Comparison of ENCODE assay signal across 17 cellular contexts in the genomic region with DNA sequence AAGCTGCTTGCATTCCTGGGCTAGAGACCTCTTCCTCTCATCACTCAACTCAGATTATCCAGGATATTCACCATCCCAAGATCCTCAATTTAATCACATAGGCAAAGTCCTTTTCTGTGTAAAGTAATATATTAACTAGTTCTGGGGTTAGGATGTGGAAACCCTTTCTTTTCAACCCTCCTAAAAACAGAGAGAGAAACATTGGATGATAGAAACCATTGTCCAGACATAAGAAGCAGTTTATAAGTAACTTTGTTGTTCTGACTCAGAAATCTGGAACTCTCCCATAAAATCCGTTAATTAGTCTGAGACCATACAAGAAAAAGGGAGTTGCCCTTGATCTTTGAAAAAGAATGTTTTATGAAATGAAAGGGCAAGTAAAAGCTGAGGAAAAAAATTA.
A peak's percentile ranks its signal among the peaks of the same experiment; 100 is the strongest.
DNase-seq lines count a peak whose midpoint lies in the region; ATAC-seq and TF ChIP-seq lines count a peak whose summit lies in the region.
"Had no signal": no experiment of that assay in that cellular context is flagged by ENCODE, and none has a peak within 500 bp of the region (broad histone marks: within the 10 kb centered on the region; RNA-seq: fewer than 3 reads in every experiment).

No MANE protein-coding gene starts in this region.

- no peaks in the 10 kb centered on the region for H3K36me3 ChIP-seq in kidney epithelial cell (ENCODE audit: control insufficient read depth, insufficient read depth, low read length)
- H3K36me3 ChIP-seq: BLaER1 treated with 17β-estradiol and CSF1 and Interleukin-3, amounts not matched to agents 10 nM and 100 nM had no signal

- no peaks in the 10 kb centered on the region for H3K27me3 ChIP-seq in kidney epithelial cell (ENCODE audit: control insufficient read depth, insufficient read depth, low read length)
- H3K27me3 ChIP-seq: BLaER1 treated with 17β-estradiol and CSF1 and Interleukin-3, amounts not matched to agents 10 nM and 100 nM had no signal

- H3K4me3 ChIP-seq in astrocyte of the spinal cord (ENCODE audit: low read depth, low read length) (no peak overlapping the region), kidney epithelial cell (ENCODE audit: low read depth, low read length) (no peak overlapping the region)
- H3K4me3 ChIP-seq: BLaER1 treated with 17β-estradiol and CSF1 and Interleukin-3, amounts not matched to agents 10 nM and 100 nM had no signal

- no peak for ATAC-seq in GM18520 (IDR thresholded peaks at IDR 0.05; ENCODE audit: unreplicated experiment)

- DNase-seq in A172 (ENCODE audit: low spot score) (peak; percentile 64), HT-29 (ENCODE audit: low spot score) (peak; percentile 64), astrocyte of the spinal cord (ENCODE audit: low read depth, low spot score) (peak; percentile 44), kidney epithelial cell (ENCODE audit: low read depth) (peak; percentile 73), DMS79 (lab: John Stamatoyannopoulos, UW) (no peak)
- DNase-seq in activated CD4-positive, alpha-beta T cell treated with anti-CD3 and anti-CD28 coated beads for 4 hours = no peak
- no peak for DNase-seq in stimulated activated CD4-positive, alpha-beta T cell treated with anti-CD3 and anti-CD28 coated beads, Interleukin-2, amount 100 ng/mL, for 24 hours
- DNase-seq: 8988T; CD8-positive, alpha-beta memory T cell; DMS 273 treated with DMSO at 0.1 percent for 48 hours; NCI-H1436; NCI-H2029; NCI-H2171; NCI-H446 treated with DMSO at 0.1 percent for 48 hours; NK-92 treated with Interleukin-12 subunit alpha and Interleukin-12 subunit beta, amount 100 ng/mL, for 24 hours had no signal

- no peak for TF ChIP-seq CTCF in astrocyte of the spinal cord (IDR thresholded peaks at IDR 0.05; ENCODE audit: low read depth, low read length)
- no peak for TF ChIP-seq CTCF in kidney epithelial cell (IDR thresholded peaks at IDR 0.05; ENCODE audit: insufficient read depth, low read length, poor library complexity, severe bottlenecking)

- in situ Hi-C loops in astrocyte of the spinal cord (cut with HindIII; ENCODE audit: low sequenced_read_pairs) = no loop called here

Comparison
In these comparisons a context has a peak if more than half of its experiments do, and no peak if none do; other contexts are left out.
1. DNase-seq: peak in A172 (single experiment), HT-29 (single experiment), astrocyte of the spinal cord (single experiment) and kidney epithelial cell (single experiment); none in activated CD4-positive, alpha-beta T cell treated with anti-CD3 and anti-CD28 coated beads for 4 hours (0 of 2), DMS79 (single experiment) and stimulated activated CD4-positive, alpha-beta T cell treated with anti-CD3 and anti-CD28 coated beads, Interleukin-2, amount 100 ng/mL, for 24 hours (0 of 2).